In the genomic region with DNA sequence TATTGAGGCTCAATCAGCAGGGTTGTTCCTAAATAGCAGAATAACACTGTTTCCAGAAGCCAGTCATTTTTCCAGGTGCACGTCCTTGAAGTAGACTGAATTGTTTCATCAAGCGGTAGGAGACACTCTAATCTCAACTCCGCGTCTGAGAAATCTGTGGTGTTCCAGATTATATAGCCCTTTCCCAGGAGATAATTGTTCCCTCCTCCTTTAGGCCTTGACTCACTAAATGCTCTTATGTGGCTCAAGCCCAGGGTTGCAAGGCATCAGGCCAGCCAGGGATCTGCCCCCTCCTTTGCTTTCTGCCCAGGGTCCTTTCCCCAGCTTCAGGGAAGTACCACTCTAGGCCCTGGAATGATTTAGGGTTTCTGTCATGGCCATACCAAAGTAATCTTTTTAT, we compare ENCODE assay signal across 20 cellular contexts.
"Had no signal": no experiment of that assay in that cellular context is flagged by ENCODE, and none has a peak within 500 bp of the region (broad histone marks: within the 10 kb centered on the region; RNA-seq: fewer than 3 reads in every experiment).

No MANE protein-coding gene starts in this region.

- H3K4me1 ChIP-seq: colonic mucosa had no signal

- H3K27ac ChIP-seq: colonic mucosa, PC-9 had no signal

- ATAC-seq: activated T-cell treated with anti-CD3 and anti-CD28 coated beads, Interleukin-2, amount 50 U/mL, for 4 hours; T-helper 17 cell had no signal

- H3K36me3 ChIP-seq: colonic mucosa had no signal

- H3K4me3 ChIP-seq: colonic mucosa, PC-9 had no signal

- H3K27me3 ChIP-seq: colonic mucosa had no signal

- H3K9me3 ChIP-seq: colonic mucosa had no signal

- DNase-seq: activated CD4-positive, alpha-beta memory T cell treated with anti-CD3 and anti-CD28 coated beads for 36 hours; activated CD4-positive, alpha-beta T cell treated with anti-CD3 and anti-CD28 coated beads, Interleukin-2, amount 10 ng/mL, durations not matched to agents 7 days and 5 days; activated CD4-positive, CD25-positive, alpha-beta regulatory T cell; activated CD8-positive, alpha-beta memory T cell treated with anti-CD3 and anti-CD28 coated beads for 24 hours; activated effector memory CD4-positive, alpha-beta T cell treated with anti-CD3 and anti-CD28 coated beads, Interleukin-2, amount 50 U/mL, for 16 hours; activated naive CD4-positive, alpha-beta T cell treated with anti-CD3 and anti-CD28 coated beads for 36 hours; activated T-cell treated with anti-CD3 and anti-CD28 coated beads, Interleukin-2, amount 50 U/mL, for 4 hours; caudate nucleus; colonic mucosa; dermis blood vessel endothelial cell; KBM-7; NCI-H1048; NCI-H1930; NCI-H226; NCI-H526; NCI-H774; PC-9; SIG-M5; T-helper 17 cell; T-helper 9 cell had no signal

- H3K4me2 ChIP-seq: PC-9 had no signal
